Comparison of ENCODE assay signal across 9 cellular contexts in genomic region chr17:53032861-53033271, GRCh38.
DNase-seq lines count a peak whose midpoint lies in the region; ATAC-seq and TF ChIP-seq lines count a peak whose summit lies in the region.
"Had no signal": no experiment of that assay in that cellular context is flagged by ENCODE, and none has a peak within 500 bp of the region (broad histone marks: within the 10 kb centered on the region; RNA-seq: fewer than 3 reads in every experiment).

No MANE protein-coding gene starts in this region.

- peak; percentile 84 for DNase-seq in BE2C
- DNase-seq in RWPE2 (ENCODE audit: low spot score) = no peak
- DNase-seq in iPS-NIHi7 (ENCODE audit: extremely low spot score) = peak; percentile 42
- DNase-seq in spleen = no peak
- DNase-seq in activated CD4-positive, alpha-beta T cell treated with anti-CD3 and anti-CD28 coated beads for 1 hour = no peak
- no peak for DNase-seq in HFFc6
- DNase-seq: GF-D8 had no signal

- no peak overlapping the region for H3K9ac ChIP-seq in KMS-11

- H3K27ac Mint-ChIP-seq in HFFc6 = no peak overlapping the region

- TF ChIP-seq CTCF in BE2C (IDR thresholded peaks at IDR 0.05; ENCODE audit: low read depth, low read length) (peak; percentile 96), KMS-11 (conservative IDR thresholded peaks at IDR 0.05; ENCODE audit: low read depth, low read length) (peak; percentile 80), RWPE2 (IDR thresholded peaks at IDR 0.05; ENCODE audit: poor library complexity, severe bottlenecking) (peak; percentile 77), spleen (IDR thresholded peaks at IDR 0.05 in 8 of 11, conservative IDR thresholded peaks at IDR 0.05 in 3 of 11) (no peak), HFFc6 (IDR thresholded peaks at IDR 0.05) (no peak)

- ATAC-seq in RWPE2 (ENCODE audit: low read depth) (peak; percentile 67), HG02938 (IDR thresholded peaks at IDR 0.05; ENCODE audit: unreplicated experiment) (no peak)

- H3K36me3 Mint-ChIP-seq in HFFc6 (ENCODE audit: low read depth) = no peaks in the 10 kb centered on the region

- no peaks in the 10 kb centered on the region for H3K79me2 ChIP-seq in KMS-11 (ENCODE audit: insufficient read depth, low read depth)

- H3K4me3 ChIP-seq in BE2C (ENCODE audit: low read depth, low read length) (no peak overlapping the region), KMS-11 (IDR thresholded peaks at IDR 0.05; ENCODE audit: insufficient read depth, low read depth, low read length) (no peak overlapping the region), RWPE2 (ENCODE audit: severe bottlenecking) (no peak overlapping the region), spleen (no peak overlapping the region)

- H3K4me1 ChIP-seq in BE2C (peaks cover 6% of the 10 kb centered on the region), KMS-11 (ENCODE audit: low read depth, poor library complexity, severe bottlenecking) (no peaks in the 10 kb centered on the region), RWPE2 (ENCODE audit: insufficient read depth, poor library complexity, severe bottlenecking) (no peaks in the 10 kb centered on the region), spleen (no peaks in the 10 kb centered on the region)

- H3K4me3 Mint-ChIP-seq in HFFc6 = no peak overlapping the region

- no peak overlapping the region for H2AFZ ChIP-seq in KMS-11 (ENCODE audit: low read depth)

- H3K27ac ChIP-seq in KMS-11 = no peak overlapping the region
- no peak overlapping the region for H3K27ac ChIP-seq in RWPE2 (ENCODE audit: poor library complexity, severe bottlenecking)
- H3K27ac ChIP-seq in spleen = no peak overlapping the region

- H4K20me1 ChIP-seq in KMS-11 (ENCODE audit: insufficient read depth) = no peaks in the 10 kb centered on the region

- H3K9me3 ChIP-seq in BE2C = no peaks in the 10 kb centered on the region
- no peaks in the 10 kb centered on the region for H3K9me3 ChIP-seq in RWPE2 (ENCODE audit: severe bottlenecking)
- peaks cover 0 to 37% (median 20%) of the 10 kb centered on the region in 8 donors for H3K9me3 ChIP-seq in spleen

- 22 to 34% (median 29%) methylated on average over 3 of the region's 3 CpGs for WGBS in spleen, 5 donors

- no peaks in the 10 kb centered on the region for H3K27me3 ChIP-seq in BE2C
- H3K27me3 ChIP-seq in KMS-11 (ENCODE audit: insufficient read depth, low read depth) = no peaks in the 10 kb centered on the region
- H3K27me3 ChIP-seq in RWPE2 (ENCODE audit: insufficient read depth, poor library complexity, severe bottlenecking) = no peaks in the 10 kb centered on the region
- H3K27me3 ChIP-seq in spleen (replicated peaks in 1 of 7) = no peaks in the 10 kb centered on the region

- TF ChIP-seq POLR2A in spleen (IDR thresholded peaks at IDR 0.05) = no peak

- H3K36me3 ChIP-seq in BE2C = no peaks in the 10 kb centered on the region
- H3K36me3 ChIP-seq in KMS-11 (ENCODE audit: insufficient read depth) = no peaks in the 10 kb centered on the region
- no peaks in the 10 kb centered on the region for H3K36me3 ChIP-seq in RWPE2 (ENCODE audit: low read depth)
- H3K36me3 ChIP-seq in spleen = no peaks in the 10 kb centered on the region

- no peak overlapping the region for H3K4me2 ChIP-seq in KMS-11

- H3K4me1 Mint-ChIP-seq in HFFc6 (ENCODE audit: low read depth) = no peaks in the 10 kb centered on the region

- no peaks in the 10 kb centered on the region for H3K27me3 Mint-ChIP-seq in HFFc6 (ENCODE audit: insufficient read depth)

- intact Hi-C loops in spleen (cut with DNase I; ENCODE audit: low total_unique reads) = no loop called here

- H3K9me3 Mint-ChIP-seq in HFFc6 = peaks cover 45% of the 10 kb centered on the region

Comparison
In these comparisons a context has a peak if more than half of its experiments do, and no peak if none do; other contexts are left out.
1. DNase-seq: peak in BE2C (single experiment) and iPS-NIHi7 (single experiment); none in RWPE2 (single experiment), spleen (single experiment), activated CD4-positive, alpha-beta T cell treated with anti-CD3 and anti-CD28 coated beads for 1 hour (single experiment) and HFFc6 (single experiment).
2. CTCF ChIP-seq: peak in BE2C (single experiment), KMS-11 (single experiment) and RWPE2 (single experiment); none in spleen (0 of 11) and HFFc6 (single experiment).